Comparison of ENCODE assay signal across 24 cellular contexts in genomic region chr11:131670876-131671275, GRCh38.
DNase-seq lines count a peak whose midpoint lies in the region; ATAC-seq, FAIRE-seq and TF ChIP-seq lines count a peak whose summit lies in the region.
"Had no signal": no experiment of that assay in that cellular context is flagged by ENCODE, and none has a peak within 500 bp of the region (broad histone marks: within the 10 kb centered on the region; RNA-seq: fewer than 3 reads in every experiment).

No MANE protein-coding gene starts in this region.

- H3K36me3 Mint-ChIP-seq in neural crest cell (ENCODE audit: low read depth) = no peaks in the 10 kb centered on the region
- H3K36me3 Mint-ChIP-seq: CD4-positive, CD25-positive, alpha-beta regulatory T cell had no signal

- peaks cover 4% of the 10 kb centered on the region for H4K20me1 ChIP-seq in Loucy (ENCODE audit: insufficient read depth, low read length, poor library complexity, severe bottlenecking)

- no peak overlapping the region for H3K4me2 ChIP-seq in Loucy (ENCODE audit: low read depth, low read length, poor library complexity, severe bottlenecking)
- H3K4me2 ChIP-seq: A549 had no signal

- H3K27me3 Mint-ChIP-seq in neural crest cell (ENCODE audit: low read depth) = peaks cover 2% of the 10 kb centered on the region
- H3K27me3 Mint-ChIP-seq: B cell had no signal

- H3K79me2 ChIP-seq in Loucy (ENCODE audit: insufficient read depth, low read length) = peaks cover 27% of the 10 kb centered on the region; the same call in 1 of the 2 replicates

- H3K4me3 ChIP-seq in Loucy (ENCODE audit: low read length, poor library complexity, severe bottlenecking) = no peak overlapping the region
- no peak overlapping the region for H3K4me3 ChIP-seq in dorsolateral prefrontal cortex
- no peak overlapping the region for H3K4me3 ChIP-seq in sigmoid colon
- H3K4me3 ChIP-seq in adrenal gland = no peak overlapping the region
- H3K4me3 ChIP-seq: A549, MG63 had no signal

- H3K9me3 ChIP-seq in Loucy (ENCODE audit: insufficient read depth, low read depth, low read length) (no peaks in the 10 kb centered on the region), sigmoid colon (no peaks in the 10 kb centered on the region), adrenal gland (replicated peaks in 1 of 3) (no peaks in the 10 kb centered on the region)
- H3K9me3 ChIP-seq: A549, MG63 had no signal

- no peak overlapping the region for H2AFZ ChIP-seq in Loucy (ENCODE audit: low read length)

- no peak for TF ChIP-seq EP300 in sigmoid colon (IDR thresholded peaks at IDR 0.05)

- no peaks in the 10 kb centered on the region for H3F3A ChIP-seq in Loucy (ENCODE audit: low read depth)

- no peak overlapping the region for H3K4me3 Mint-ChIP-seq in neural crest cell
- H3K4me3 Mint-ChIP-seq: B cell; CD4-positive, CD25-positive, alpha-beta regulatory T cell; HFFc6 had no signal

- ATAC-seq in GM18505 (IDR thresholded peaks at IDR 0.05; ENCODE audit: unreplicated experiment) = no peak
- ATAC-seq: A549 had no signal

- H3K9ac ChIP-seq in Loucy (ENCODE audit: low read depth, low read length, poor library complexity, severe bottlenecking) = peak overlapping the region; percentile 73

- TF ChIP-seq CTCF in Loucy (conservative IDR thresholded peaks at IDR 0.05; ENCODE audit: low read length) = 0 out of 2 replicates have a peak, but pooled peaks have one; percentile 25
- TF ChIP-seq CTCF in dorsolateral prefrontal cortex (IDR thresholded peaks at IDR 0.05 in 54 of 56, conservative IDR thresholded peaks at IDR 0.05 in 2 of 56; ENCODE audit: low read depth in 1 of 56, partially characterized antibody in 56 of 56) = no peak
- no peak for TF ChIP-seq CTCF in neural crest cell (conservative IDR thresholded peaks at IDR 0.05)
- no peak for TF ChIP-seq CTCF in sigmoid colon (IDR thresholded peaks at IDR 0.05)
- no peak for TF ChIP-seq CTCF in adrenal gland (IDR thresholded peaks at IDR 0.05)

- peak overlapping the region; percentile 33 to 100 (median 92) for H3K27ac ChIP-seq in dorsolateral prefrontal cortex
- no peak overlapping the region for H3K27ac ChIP-seq in sigmoid colon
- no peak overlapping the region for H3K27ac ChIP-seq in adrenal gland
- H3K27ac ChIP-seq: A549 had no signal

- no peaks in the 10 kb centered on the region for H3K9me2 ChIP-seq in Loucy (replicated peaks; ENCODE audit: low read depth, low read length)

- H3K27me3 ChIP-seq in Loucy (ENCODE audit: insufficient read depth, low read length, poor library complexity, severe bottlenecking) (no peaks in the 10 kb centered on the region), dorsolateral prefrontal cortex (no peaks in the 10 kb centered on the region), sigmoid colon (no peaks in the 10 kb centered on the region), adrenal gland (no peaks in the 10 kb centered on the region)
- H3K27me3 ChIP-seq: MG63 had no signal

- H3K27ac Mint-ChIP-seq in neural crest cell (ENCODE audit: unreplicated experiment) = peak overlapping the region; percentile 72
- H3K27ac Mint-ChIP-seq: B cell, HFFc6 had no signal

- H3K36me3 ChIP-seq in Loucy (ENCODE audit: insufficient read depth, low read length) (no peaks in the 10 kb centered on the region), sigmoid colon (no peaks in the 10 kb centered on the region), adrenal gland (replicated peaks in 1 of 2) (no peaks in the 10 kb centered on the region)
- H3K36me3 ChIP-seq: MG63 had no signal

- no peak for FAIRE-seq in frontal cortex (lab: Jason Lieb, UNC)
- FAIRE-seq: A549, RCC 7860 had no signal

- H3K9me3 Mint-ChIP-seq in neural crest cell = no peaks in the 10 kb centered on the region
- H3K9me3 Mint-ChIP-seq: CD4-positive, CD25-positive, alpha-beta regulatory T cell; HFFc6 had no signal

- H3K4me1 ChIP-seq in Loucy (ENCODE audit: insufficient read depth, low read length, poor library complexity, severe bottlenecking) (peaks cover 44% of the 10 kb centered on the region), sigmoid colon (peaks cover 0 to 4% (median 0%) of the 10 kb centered on the region in 4 donors), adrenal gland (replicated peaks in 1 of 2) (no peaks in the 10 kb centered on the region)
- H3K4me1 ChIP-seq: A549 had no signal

- TF ChIP-seq POLR2A in sigmoid colon (IDR thresholded peaks at IDR 0.05) (no peak), GM18505 (IDR thresholded peaks at IDR 0.05; ENCODE audit: borderline replicate concordance, extremely low read depth, insufficient read depth, insufficient read length) (no peak), adrenal gland (IDR thresholded peaks at IDR 0.05) (no peak)

- DNase-seq in dorsolateral prefrontal cortex (no peak), neural crest cell (ENCODE audit: low read depth, low spot score) (no peak), sigmoid colon (peak; percentile 33), frontal cortex (ENCODE audit: low spot score in 2 of 2) (no peak), adrenal gland (no peak)
- DNase-seq in activated CD4-positive, CD25-positive, alpha-beta regulatory T cell (lab: John Stamatoyannopoulos, UW) = no peak
- DNase-seq: CD4-positive, CD25-positive, alpha-beta regulatory T cell; EL; H7; HFFc6; Kasumi-1; MG63; NCI-H1048; NCI-H1417 treated with DMSO at 0.1 percent for 48 hours; NCI-H187 treated with DMSO at 0.1 percent for 48 hours; NCI-H2107; NCI-H446 treated with DMSO at 0.1 percent for 48 hours; NCI-H526 treated with DMSO at 0.1 percent for 48 hours; OCI-M1 had no signal

- H3K4me1 Mint-ChIP-seq in neural crest cell = peaks cover 46% of the 10 kb centered on the region
- H3K4me1 Mint-ChIP-seq: CD4-positive, CD25-positive, alpha-beta regulatory T cell had no signal

- WGBS in sigmoid colon, 2 donors = 66 to 78% methylated on average over 3 of the region's 3 CpGs
- WGBS in adrenal gland, 4 donors = 69 to 85% (median 83%) methylated on average over 3 of the region's 3 CpGs

- intact Hi-C loops in dorsolateral prefrontal cortex (cut with DNase I) (loop anchor here (5.0 to 10.0 kb wide), 11 partner anchors 139 to 756 kb away; partner anchors contain the start of genes NTM (in 2 of the 2) and SNX19 (in 1 of the 2)), sigmoid colon (cut with DNase I) (loop anchor here (5.0 to 10.0 kb wide), 3 partner anchors 156 to 426 kb away; no protein-coding TSS in a partner anchor), adrenal gland (cut with DNase I) (loop anchor here in 1 of 2 donors (10.0 kb wide), 1 partner anchor 606 kb away; no protein-coding TSS in a partner anchor)

Comparison
In these comparisons a context has a peak if more than half of its experiments do, and no peak if none do; other contexts are left out.
1. H3K27ac ChIP-seq: peak in dorsolateral prefrontal cortex (59 of 59); none in sigmoid colon (0 of 4) and adrenal gland (0 of 5).